Comparison of ENCODE assay signal across 1 cellular context in genomic region chr3:71370467-71370866, GRCh38.
TF ChIP-seq lines count a peak whose summit lies in the region.

No MANE protein-coding gene starts in this region.

TF ChIP-seq in WTC11, 78 proteins besides CTCF, POLR2A, EP300 and RAD21 (continued from another document):
- TF ChIP-seq PRDM15 (CRISPR knock-in tag; IDR thresholded peaks at IDR 0.05) (no peak), MLX (CRISPR knock-in tag; IDR thresholded peaks at IDR 0.05) (no peak), CDX4 (CRISPR knock-in tag; IDR thresholded peaks at IDR 0.05; ENCODE audit: borderline replicate concordance) (no peak), NR2C2 (CRISPR knock-in tag; IDR thresholded peaks at IDR 0.05) (no peak), TP53 (CRISPR knock-in tag; IDR thresholded peaks at IDR 0.05) (no peak)
